8 cellular contexts compared by ENCODE assay signal in genomic region chr5:140174472-140175366, GRCh38. TPM values are rescaled to one million over a fixed set of nuclear protein-coding genes. Genes with fewer than 3 reads are reported as not detected.
DNase-seq lines count a peak whose midpoint lies in the region; ATAC-seq and TF ChIP-seq lines count a peak whose summit lies in the region.

Gene CYSTM1, plus strand, starts transcription at chr5:140175188. Its CDS starts 19,278 bp downstream, at chr5:140194466.

- peak within 1 kb of the TSS; percentile 99 for H3K27ac Mint-ChIP-seq in nephron progenitor cell
- H3K27ac Mint-ChIP-seq in stimulated activated naive CD8-positive, alpha-beta T cell treated with anti-CD3 and anti-CD28 coated beads, Interleukin-15, amount 100 ng/mL, for 72 hours: peak within 1 kb of the TSS; percentile 91 to 93

- no peaks in the 10 kb centered on the region for H3K9me3 ChIP-seq in MG63

- peaks cover 31% of the 10 kb centered on the region for H3K27me3 Mint-ChIP-seq in nephron progenitor cell (ENCODE audit: low read depth, poor library complexity)
- H3K27me3 Mint-ChIP-seq in stimulated activated naive CD8-positive, alpha-beta T cell treated with anti-CD3 and anti-CD28 coated beads, Interleukin-15, amount 100 ng/mL, for 72 hours: peaks cover 7% of the 10 kb centered on the region

- DNase-seq in ELF-1 (ENCODE audit: low read depth, low spot score) (peak; percentile 99), H7 (peak; percentile 97), MG63 (peak; percentile 92), SHP77 (lab: John Stamatoyannopoulos, UW) (peak; percentile 96 to 99), activated gamma-delta T cell (lab: John Stamatoyannopoulos, UW) (peak; percentile 95), fibroblast of the conjunctiva (ENCODE audit: low read depth) (peak; percentile 91), nephron progenitor cell (peak; percentile 97)
- peak; percentile 91 to 95 for DNase-seq in stimulated activated naive CD8-positive, alpha-beta T cell treated with anti-CD3 and anti-CD28 coated beads, Interleukin-15, amount 100 ng/mL, for 72 hours

- ATAC-seq in stimulated activated naive CD8-positive, alpha-beta T cell treated with anti-CD3 and anti-CD28 coated beads, Interleukin-15, amount 100 ng/mL, for 72 hours: peak; percentile 92

- no peaks in the 10 kb centered on the region for H3K36me3 Mint-ChIP-seq in nephron progenitor cell (ENCODE audit: low read depth)

- no peaks in the 10 kb centered on the region for H3K9me3 Mint-ChIP-seq in nephron progenitor cell
- no peaks in the 10 kb centered on the region for H3K9me3 Mint-ChIP-seq in stimulated activated naive CD8-positive, alpha-beta T cell treated with anti-CD3 and anti-CD28 coated beads, Interleukin-15, amount 100 ng/mL, for 72 hours

- no peaks in the 10 kb centered on the region for H3K36me3 ChIP-seq in H7 (replicated peaks; ENCODE audit: control insufficient read depth, insufficient read depth, low read length)
- H3K36me3 ChIP-seq in MG63: no peaks in the 10 kb centered on the region

- H3K4me3 Mint-ChIP-seq in nephron progenitor cell: peak within 1 kb of the TSS; percentile 95
- peak within 1 kb of the TSS; percentile 97 to 98 for H3K4me3 Mint-ChIP-seq in stimulated activated naive CD8-positive, alpha-beta T cell treated with anti-CD3 and anti-CD28 coated beads, Interleukin-15, amount 100 ng/mL, for 72 hours

- peaks cover 29% of the 10 kb centered on the region for H3K4me1 Mint-ChIP-seq in nephron progenitor cell
- H3K4me1 Mint-ChIP-seq in stimulated activated naive CD8-positive, alpha-beta T cell treated with anti-CD3 and anti-CD28 coated beads, Interleukin-15, amount 100 ng/mL, for 72 hours: peaks cover 16% of the 10 kb centered on the region

- H3K27me3 ChIP-seq in H7 (ENCODE audit: control insufficient read depth, insufficient read depth, low read length) (peaks cover 2% of the 10 kb centered on the region), MG63 (no peaks in the 10 kb centered on the region)

- TF ChIP-seq CTCF in nephron progenitor cell (IDR thresholded peaks at IDR 0.05): no peak

- H3K4me3 ChIP-seq in H7 (ENCODE audit: insufficient read depth, low read depth, low read length): peak within 1 kb of the TSS; percentile 92
- peak within 1 kb of the TSS; percentile 67 for H3K4me3 ChIP-seq in MG63

RNA-seq across cellular contexts. Expression of gene CYSTM1, which starts in this region (rescaled TPM):
- total RNA-seq in H7 (2014; rRNA removed; shearing (Covaris generic)): 55.5 and 61.1 TPM in 2 replicates
- total RNA-seq in MG63 (2014; rRNA removed; shearing (Covaris generic); ENCODE audit: low replicate concordance): 12.9 and 29.4 TPM in 2 replicates

Comparison
In these comparisons a context has a peak if more than half of its experiments do, and no peak if none do; other contexts are left out.
1. Peak in every context shown above with its lines: DNase-seq, ATAC-seq and H3K4me3 ChIP-seq.